ENCODE assay signal across 16 cellular contexts in genomic region chr7:135207739-135208416, GRCh38. TPM values are rescaled to one million over a fixed set of nuclear protein-coding genes. Genes with fewer than 3 reads are reported as not detected.
A peak's percentile ranks its signal among the peaks of the same experiment; 100 is the strongest.
DNase-seq lines count a peak whose midpoint lies in the region; ATAC-seq, FAIRE-seq and TF ChIP-seq lines count a peak whose summit lies in the region.
"Had no signal": no experiment of that assay in that cellular context is flagged by ENCODE, and none has a peak within 500 bp of the region (broad histone marks: within the 10 kb centered on the region; RNA-seq: fewer than 3 reads in every experiment).

No MANE protein-coding gene starts in this region.

- FAIRE-seq in kidney (lab: Jason Lieb, UNC) = no peak

- peaks cover 4% of the 10 kb centered on the region; the same call in 1 of the 2 replicates for H3K79me2 ChIP-seq in Loucy (ENCODE audit: insufficient read depth, low read length)

- WGBS in upper lobe of left lung, 2 donors = 50 to 58% methylated on average over 4 of the region's 4 CpGs

- H3K27ac ChIP-seq in cardiac muscle cell (peak overlapping the region; percentile 22), right atrium auricular region (no peak overlapping the region), kidney (ENCODE audit: low read depth in 2 of 2, low read length in 2 of 2) (peak overlapping the region; percentile 82 to 98), upper lobe of left lung (peak overlapping the region; percentile 14 to 73 (median 60))
- H3K27ac ChIP-seq: SJSA1 had no signal

- H3K4me1 ChIP-seq in cardiac muscle cell (ENCODE audit: low read depth) = peaks cover 26% of the 10 kb centered on the region
- H3K4me1 ChIP-seq in right atrium auricular region = peaks cover 0 to 9% of the 10 kb centered on the region in 2 donors
- H3K4me1 ChIP-seq in Loucy (ENCODE audit: insufficient read depth, low read length, poor library complexity, severe bottlenecking) = peaks cover 33% of the 10 kb centered on the region
- peaks cover 21 to 39% of the 10 kb centered on the region in 2 donors for H3K4me1 ChIP-seq in kidney (ENCODE audit: control insufficient read depth in 1 of 2, insufficient read depth in 1 of 2, low read depth in 1 of 2, low read length in 2 of 2)
- peaks cover 26 to 42% (median 34%) of the 10 kb centered on the region in 4 donors for H3K4me1 ChIP-seq in upper lobe of left lung

- H3K4me3 ChIP-seq in cardiac muscle cell (no peak overlapping the region), right atrium auricular region (no peak overlapping the region), Loucy (ENCODE audit: low read length, poor library complexity, severe bottlenecking) (peak overlapping the region; percentile 26), kidney (ENCODE audit: low read length in 2 of 2) (peak overlapping the region; percentile 41 to 96), upper lobe of left lung (no peak overlapping the region)
- H3K4me3 ChIP-seq: SJSA1 had no signal

- no peaks in the 10 kb centered on the region for H4K20me1 ChIP-seq in Loucy (ENCODE audit: insufficient read depth, low read length, poor library complexity, severe bottlenecking)

- H3K27me3 ChIP-seq in cardiac muscle cell = no peaks in the 10 kb centered on the region
- H3K27me3 ChIP-seq in right atrium auricular region = no peaks in the 10 kb centered on the region
- H3K27me3 ChIP-seq in Loucy (ENCODE audit: insufficient read depth, low read length, poor library complexity, severe bottlenecking) = no peaks in the 10 kb centered on the region
- H3K27me3 ChIP-seq in upper lobe of left lung = no peaks in the 10 kb centered on the region
- H3K27me3 ChIP-seq: SJSA1 had no signal

- no peaks in the 10 kb centered on the region for H3K9me2 ChIP-seq in Loucy (replicated peaks; ENCODE audit: low read depth, low read length)

- no peak for TF ChIP-seq POLR2A in upper lobe of left lung (IDR thresholded peaks at IDR 0.05)

- H2AFZ ChIP-seq in Loucy (ENCODE audit: low read length) = no peak overlapping the region

- H3K36me3 ChIP-seq in cardiac muscle cell = peaks cover 6% of the 10 kb centered on the region
- peaks cover 34% of the 10 kb centered on the region for H3K36me3 ChIP-seq in right atrium auricular region
- no peaks in the 10 kb centered on the region for H3K36me3 ChIP-seq in Loucy (ENCODE audit: insufficient read depth, low read length)
- peaks cover 3 to 14% of the 10 kb centered on the region in 2 donors for H3K36me3 ChIP-seq in kidney (ENCODE audit: control insufficient read depth in 1 of 2, insufficient read depth in 2 of 2, low read length in 2 of 2)
- H3K36me3 ChIP-seq in upper lobe of left lung = peaks cover 0 to 32% (median 18%) of the 10 kb centered on the region in 4 donors

- intact Hi-C loops in kidney (cut with DNase I) = no loop called here

- H3K4me2 ChIP-seq in Loucy (ENCODE audit: low read depth, low read length, poor library complexity, severe bottlenecking) = peak overlapping the region; percentile 92

- peak overlapping the region; percentile 51 for H3K9ac ChIP-seq in Loucy (ENCODE audit: low read depth, low read length, poor library complexity, severe bottlenecking)
- peak overlapping the region; percentile 13 to 60 for H3K9ac ChIP-seq in kidney (ENCODE audit: low read length in 2 of 2)

- TF ChIP-seq CTCF in cardiac muscle cell (IDR thresholded peaks at IDR 0.05; ENCODE audit: low read depth, low read length) (no peak), right atrium auricular region (IDR thresholded peaks at IDR 0.05) (no peak), Loucy (conservative IDR thresholded peaks at IDR 0.05; ENCODE audit: low read length) (no peak), kidney (IDR thresholded peaks at IDR 0.05; ENCODE audit: borderline replicate concordance, extremely low read depth, insufficient read depth) (no peak), upper lobe of left lung (IDR thresholded peaks at IDR 0.05) (no peak)

- no peak for TF ChIP-seq EP300 in upper lobe of left lung (IDR thresholded peaks at IDR 0.05)

- H3K9me3 ChIP-seq in cardiac muscle cell (ENCODE audit: low read depth) (no peaks in the 10 kb centered on the region), right atrium auricular region (no peaks in the 10 kb centered on the region), Loucy (ENCODE audit: insufficient read depth, low read depth, low read length) (no peaks in the 10 kb centered on the region), kidney (ENCODE audit: control insufficient read depth in 1 of 2, low read length in 2 of 2) (no peaks in the 10 kb centered on the region), upper lobe of left lung (no peaks in the 10 kb centered on the region)
- H3K9me3 ChIP-seq: SJSA1 had no signal

- DNase-seq in cardiac muscle cell (ENCODE audit: low read depth in 1 of 2, low spot score in 1 of 2) = no peak
- DNase-seq in right atrium auricular region (ENCODE audit: low spot score) = no peak
- peak; percentile 40 for DNase-seq in kidney
- DNase-seq in upper lobe of left lung = no peak
- no peak for DNase-seq in Ammon's horn (ENCODE audit: low spot score)
- DNase-seq in HT-29 (ENCODE audit: low spot score) = no peak
- DNase-seq in middle frontal gyrus (ENCODE audit: extremely low spot score, low spot score) = no peak
- DNase-seq: activated effector memory CD4-positive, alpha-beta T cell treated with anti-CD3 and anti-CD28 coated beads, Interleukin-2, amount 50 U/mL, for 16 hours; foreskin fibroblast; left colon; NCI-H69 had no signal

- ATAC-seq in upper lobe of left lung (ENCODE audit: low FRiP score in 2 of 2) = no peak
- ATAC-seq: left colon had no signal

- no peaks in the 10 kb centered on the region for H3F3A ChIP-seq in Loucy (ENCODE audit: low read depth)

RNA-seq across cellular contexts. Expression of gene WDR91, which starts 3.4 kb away (rescaled TPM):
- total RNA-seq in cardiac muscle cell (16.2 and 16.7 TPM in 2 replicates), right atrium auricular region (1 to 10 TPM; 3.3 to 4.5 TPM), kidney (73.9 TPM), upper lobe of left lung (100 to 1,000 TPM in 1 of 6 donors, 10 to 100 TPM in 5; 19.0 to 180 (median 27.5) TPM)
- polyA plus RNA-seq in cardiac muscle cell (13.3 and 13.6 TPM in 2 replicates), kidney (ENCODE audit: insufficient read depth, low read depth, low replicate concordance) (27.8 TPM)
- 8.9 and 10.8 TPM in 2 replicates for total RNA-seq in HT-29 (2014; rRNA removed; shearing (Covaris generic))

RNA-seq across cellular contexts. Expression of gene STRA8, which starts 25.8 kb away (rescaled TPM):
- total RNA-seq in cardiac muscle cell = not detected in 2 replicates
- polyA plus RNA-seq in cardiac muscle cell = not detected in 2 replicates
- total RNA-seq in right atrium auricular region = not detected
- not detected for total RNA-seq in kidney
- polyA plus RNA-seq in kidney (ENCODE audit: insufficient read depth, low read depth, low replicate concordance) = 0.43 TPM
- total RNA-seq in upper lobe of left lung = not detected
- total RNA-seq in HT-29 (2014; rRNA removed; shearing (Covaris generic)) = not detected in 2 replicates
- total RNA-seq: chondrocyte, Daoy, left colon, osteocyte, SJSA1 had no signal

RNA-seq across cellular contexts. Expression of gene CYREN, which starts 37.4 kb away (rescaled TPM):
- total RNA-seq in cardiac muscle cell = 45.9 and 68.9 TPM in 2 replicates
- 35.5 and 43.3 TPM in 2 replicates for polyA plus RNA-seq in cardiac muscle cell
- total RNA-seq in right atrium auricular region = 10 to 100 TPM; 25.5 to 31.4 TPM
- total RNA-seq in kidney = 89.3 TPM
- polyA plus RNA-seq in kidney (ENCODE audit: insufficient read depth, low read depth, low replicate concordance) = 39.4 TPM
- 100 to 1,000 TPM in 1 of 6 donors, 10 to 100 TPM in 5; 27.3 to 119 (median 40.4) TPM for total RNA-seq in upper lobe of left lung
- total RNA-seq in HT-29 (2014; rRNA removed; shearing (Covaris generic)) = 70.3 and 78.5 TPM in 2 replicates

Comparison
In these comparisons a context has a peak if more than half of its experiments do, and no peak if none do; other contexts are left out.
1. H3K27ac ChIP-seq: peak in cardiac muscle cell (single experiment), kidney (2 of 2) and upper lobe of left lung (4 of 4); none in right atrium auricular region (0 of 2).
2. H3K4me3 ChIP-seq: peak in Loucy (single experiment) and kidney (2 of 2); none in cardiac muscle cell (single experiment), right atrium auricular region (0 of 2) and upper lobe of left lung (0 of 4).